12 cellular contexts compared by ENCODE assay signal in the genomic region with DNA sequence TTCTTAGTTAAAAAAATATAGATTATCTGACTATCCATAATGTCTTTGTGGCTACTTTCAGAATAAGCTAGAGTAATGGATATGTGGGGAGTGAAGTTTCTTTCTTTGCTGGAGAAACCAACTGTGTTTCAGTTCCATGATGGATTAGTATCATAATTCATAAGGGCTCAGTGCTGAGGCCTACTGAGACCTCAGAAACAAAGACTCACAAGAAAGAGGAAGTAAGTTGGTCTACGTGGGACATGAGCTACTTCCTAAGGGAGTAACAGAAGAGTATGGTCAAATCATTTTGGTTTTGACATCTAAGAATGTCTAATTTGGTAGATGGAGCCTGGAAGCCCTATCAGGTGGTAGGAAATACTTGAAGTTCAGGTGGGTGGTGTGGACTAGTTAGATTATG.
DNase-seq lines count a peak whose midpoint lies in the region; ATAC-seq, FAIRE-seq and TF ChIP-seq lines count a peak whose summit lies in the region.
"Had no signal": no experiment of that assay in that cellular context is flagged by ENCODE, and none has a peak within 500 bp of the region (broad histone marks: within the 10 kb centered on the region; RNA-seq: fewer than 3 reads in every experiment).

No MANE protein-coding gene starts in this region.

- H3K79me2 ChIP-seq in K562 (ENCODE audit: control insufficient read depth, insufficient read depth, low read length) = no peaks in the 10 kb centered on the region

- no peaks in the 10 kb centered on the region for H3K9me3 ChIP-seq in K562 (replicated peaks; ENCODE audit: control insufficient read depth, insufficient read depth, low read depth, low read length)
- H3K9me3 ChIP-seq in SJCRH30 (replicated peaks) = no peaks in the 10 kb centered on the region

- H3K4me3 ChIP-seq in K562 = no peak overlapping the region
- H3K4me3 ChIP-seq in SJCRH30 = no peak overlapping the region
- H3K4me3 ChIP-seq: skin epidermis had no signal

- ATAC-seq in GM18909 (IDR thresholded peaks at IDR 0.05; ENCODE audit: poor library complexity, unreplicated experiment) (peak; percentile 91), GM21786 (IDR thresholded peaks at IDR 0.05; ENCODE audit: unreplicated experiment) (peak; percentile 83), HG03354 (IDR thresholded peaks at IDR 0.05; ENCODE audit: poor library complexity, severe bottlenecking, unreplicated experiment) (peak; percentile 89), K562 (no peak)
- ATAC-seq: activated T-helper 17 cell treated with anti-CD3 and anti-CD28 coated beads, Interleukin-2, amount 50 U/mL, for 72 hours; stimulated activated effector memory CD8-positive, alpha-beta T cell treated with anti-CD3 and anti-CD28 coated beads, Interleukin-12 subunit alpha, Interleukin-12 subunit beta, amount 100 ng/mL, for 72 hours had no signal

- no peak overlapping the region for H3K4me2 ChIP-seq in K562 (ENCODE audit: insufficient read depth, low read length)

- WGBS in K562 (ENCODE audit: insufficient coverage, low coverage, missing lambda C conversion rate) = 0% methylated on average over 1 of the region's 1 CpG

- intact Hi-C loops in K562 (cut with micrococcal nuclease) = no loop called here

- BruUV-seq in K562 (replicated peaks; lab: Mats Ljungman, UMichigan) = no TSS peak

- no peak for TF ChIP-seq RAD21 in K562 (CRISPR knock-in tag; conservative IDR thresholded peaks at IDR 0.05 in 1 of 2, IDR thresholded peaks at IDR 0.05 in 1 of 2)

- no peak for TF ChIP-seq POLR2A in K562 (conservative IDR thresholded peaks at IDR 0.05)

- no peak overlapping the region for H2AFZ ChIP-seq in K562 (ENCODE audit: low read depth, low read length)

- TF ChIP-seq EP300 in K562 (IDR thresholded peaks at IDR 0.05; ENCODE audit: low read length) = no peak

- H3K36me3 ChIP-seq in K562 (ENCODE audit: control insufficient read depth, insufficient read depth, low read length) (no peaks in the 10 kb centered on the region), SJCRH30 (no peaks in the 10 kb centered on the region)

- FAIRE-seq in K562 (lab: Jason Lieb, UNC) = no peak
- FAIRE-seq: HTR-8/SVneo had no signal

- H3K9ac ChIP-seq in K562 (ENCODE audit: insufficient read depth in 1 of 2, low read depth in 2 of 2, low read length in 2 of 2) = no peak overlapping the region

- no peak for DNase-seq in K562 (ENCODE audit: extremely low read depth in 1 of 4, low spot score in 3 of 4)
- no peak for DNase-seq in NCI-H1694 (lab: John Stamatoyannopoulos, UW)
- DNase-seq in inferior parietal cortex (ENCODE audit: extremely low spot score) = no peak
- DNase-seq in kidney glomerular epithelial cell (lab: John Stamatoyannopoulos, UW) = no peak
- DNase-seq in SJCRH30 = no peak

- H3K4me1 ChIP-seq in K562 (replicated peaks in 1 of 2; ENCODE audit: control insufficient read depth in 2 of 2, insufficient read depth in 2 of 2, low read length in 2 of 2) (no peaks in the 10 kb centered on the region), SJCRH30 (no peaks in the 10 kb centered on the region)

- in situ Hi-C loops in K562 (cut with MboI) = no loop called here

- H4K20me1 ChIP-seq in K562 (replicated peaks; ENCODE audit: control insufficient read depth, insufficient read depth, low read length) = no peaks in the 10 kb centered on the region

- H3K27me3 ChIP-seq in K562 (ENCODE audit: control insufficient read depth in 2 of 2, insufficient read depth in 2 of 2, low read length in 2 of 2) (no peaks in the 10 kb centered on the region), SJCRH30 (no peaks in the 10 kb centered on the region)

- CTCF ChIA-PET in K562 (lab: Yijun Ruan, JAX; ENCODE audit: low intra/inter-chr PET ratio) = no interaction called here

- no peak overlapping the region for H3K27ac ChIP-seq in K562 (ENCODE audit: extremely low read depth, low read depth, low read length)
- H3K27ac ChIP-seq in SJCRH30 = no peak overlapping the region
- H3K27ac ChIP-seq: skin epidermis had no signal

- POLR2A ChIA-PET in K562 (lab: Yijun Ruan, JAX) = interaction anchor here (0.6 kb wide), 1 partner anchor 208 kb away, joined by 3 read pairs; no protein-coding TSS in a partner anchor

- TF ChIP-seq CTCF in K562 (IDR thresholded peaks at IDR 0.05 in 2 of 3, conservative IDR thresholded peaks at IDR 0.05 in 1 of 3; ENCODE audit: insufficient read depth in 2 of 3, low read depth in 1 of 3, low read length in 3 of 3) = no peak

- no peaks in the 10 kb centered on the region for H3K9me1 ChIP-seq in K562 (ENCODE audit: control insufficient read depth, insufficient read depth, low read length)

TF ChIP-seq in K562, 482 proteins besides CTCF, POLR2A, EP300 and RAD21:
- TF ChIP-seq EP400 (IDR thresholded peaks at IDR 0.05) = no peak
- TF ChIP-seq, protein P1, sequence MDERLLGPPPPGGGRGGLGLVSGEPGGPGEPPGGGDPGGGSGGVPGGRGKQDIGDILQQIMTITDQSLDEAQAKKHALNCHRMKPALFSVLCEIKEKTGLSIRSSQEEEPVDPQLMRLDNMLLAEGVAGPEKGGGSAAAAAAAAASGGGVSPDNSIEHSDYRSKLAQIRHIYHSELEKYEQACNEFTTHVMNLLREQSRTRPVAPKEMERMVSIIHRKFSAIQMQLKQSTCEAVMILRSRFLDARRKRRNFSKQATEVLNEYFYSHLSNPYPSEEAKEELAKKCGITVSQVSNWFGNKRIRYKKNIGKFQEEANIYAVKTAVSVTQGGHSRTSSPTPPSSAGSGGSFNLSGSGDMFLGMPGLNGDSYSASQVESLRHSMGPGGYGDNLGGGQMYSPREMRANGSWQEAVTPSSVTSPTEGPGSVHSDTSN (CRISPR knock-in tag; IDR thresholded peaks at IDR 0.05; ENCODE audit: low read depth) = no peak
- TF ChIP-seq, protein P1 (tag; conservative IDR thresholded peaks at IDR 0.05; ENCODE audit: low read depth) = peak; percentile 27; the same call in 1 of the 2 replicates
